Comparison of ENCODE assay signal across 2 cellular contexts in genomic region chr10:50496228-50496627, GRCh38.
TF ChIP-seq lines count a peak whose summit lies in the region.

No MANE protein-coding gene starts in this region.

TF ChIP-seq in IMR-90, 13 proteins besides CTCF, POLR2A, EP300 and RAD21 (continued from another document):
- TF ChIP-seq CEBPB (IDR thresholded peaks at IDR 0.05; ENCODE audit: low read depth, low read length) = no peak
- no peak for TF ChIP-seq RCOR1 (IDR thresholded peaks at IDR 0.05; ENCODE audit: insufficient replicate concordance, low read length)
- no peak for TF ChIP-seq BHLHE40 (IDR thresholded peaks at IDR 0.05; ENCODE audit: low read depth, low read length)
- no peak for TF ChIP-seq FOS (IDR thresholded peaks at IDR 0.05; ENCODE audit: low read depth, low read length)
- TF ChIP-seq, protein P1, sequence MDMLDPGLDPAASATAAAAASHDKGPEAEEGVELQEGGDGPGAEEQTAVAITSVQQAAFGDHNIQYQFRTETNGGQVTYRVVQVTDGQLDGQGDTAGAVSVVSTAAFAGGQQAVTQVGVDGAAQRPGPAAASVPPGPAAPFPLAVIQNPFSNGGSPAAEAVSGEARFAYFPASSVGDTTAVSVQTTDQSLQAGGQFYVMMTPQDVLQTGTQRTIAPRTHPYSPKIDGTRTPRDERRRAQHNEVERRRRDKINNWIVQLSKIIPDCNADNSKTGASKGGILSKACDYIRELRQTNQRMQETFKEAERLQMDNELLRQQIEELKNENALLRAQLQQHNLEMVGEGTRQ (IDR thresholded peaks at IDR 0.05; ENCODE audit: low read depth, low read length) = no peak
- no peak for TF ChIP-seq SMC3 (IDR thresholded peaks at IDR 0.05; ENCODE audit: low read depth, low read length)

TF ChIP-seq in HEK293T, 16 proteins besides CTCF, POLR2A, EP300 and RAD21 (continued from another document):
- TF ChIP-seq TARDBP (IDR thresholded peaks at IDR 0.05) (no peak), NFRKB (IDR thresholded peaks at IDR 0.05) (no peak), ARNT (IDR thresholded peaks at IDR 0.05) (no peak), ZNF384 (IDR thresholded peaks at IDR 0.05) (no peak), FOXK2 (IDR thresholded peaks at IDR 0.05) (no peak), FOXM1 (IDR thresholded peaks at IDR 0.05; ENCODE audit: borderline replicate concordance) (no peak), FOXA1 (IDR thresholded peaks at IDR 0.05) (no peak), CTBP1 (IDR thresholded peaks at IDR 0.05; ENCODE audit: borderline replicate concordance) (no peak), ELF4 (IDR thresholded peaks at IDR 0.05) (no peak), L3MBTL2 (conservative IDR thresholded peaks at IDR 0.05) (no peak), SUZ12 (IDR thresholded peaks at IDR 0.05) (no peak), LEF1 (IDR thresholded peaks at IDR 0.05; ENCODE audit: borderline replicate concordance) (no peak), SP1 (IDR thresholded peaks at IDR 0.05) (no peak)
- TF ChIP-seq, protein P2, sequence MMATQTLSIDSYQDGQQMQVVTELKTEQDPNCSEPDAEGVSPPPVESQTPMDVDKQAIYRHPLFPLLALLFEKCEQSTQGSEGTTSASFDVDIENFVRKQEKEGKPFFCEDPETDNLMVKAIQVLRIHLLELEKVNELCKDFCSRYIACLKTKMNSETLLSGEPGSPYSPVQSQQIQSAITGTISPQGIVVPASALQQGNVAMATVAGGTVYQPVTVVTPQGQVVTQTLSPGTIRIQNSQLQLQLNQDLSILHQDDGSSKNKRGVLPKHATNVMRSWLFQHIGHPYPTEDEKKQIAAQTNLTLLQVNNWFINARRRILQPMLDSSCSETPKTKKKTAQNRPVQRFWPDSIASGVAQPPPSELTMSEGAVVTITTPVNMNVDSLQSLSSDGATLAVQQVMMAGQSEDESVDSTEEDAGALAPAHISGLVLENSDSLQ (IDR thresholded peaks at IDR 0.05) = no peak
